In the genomic region with DNA sequence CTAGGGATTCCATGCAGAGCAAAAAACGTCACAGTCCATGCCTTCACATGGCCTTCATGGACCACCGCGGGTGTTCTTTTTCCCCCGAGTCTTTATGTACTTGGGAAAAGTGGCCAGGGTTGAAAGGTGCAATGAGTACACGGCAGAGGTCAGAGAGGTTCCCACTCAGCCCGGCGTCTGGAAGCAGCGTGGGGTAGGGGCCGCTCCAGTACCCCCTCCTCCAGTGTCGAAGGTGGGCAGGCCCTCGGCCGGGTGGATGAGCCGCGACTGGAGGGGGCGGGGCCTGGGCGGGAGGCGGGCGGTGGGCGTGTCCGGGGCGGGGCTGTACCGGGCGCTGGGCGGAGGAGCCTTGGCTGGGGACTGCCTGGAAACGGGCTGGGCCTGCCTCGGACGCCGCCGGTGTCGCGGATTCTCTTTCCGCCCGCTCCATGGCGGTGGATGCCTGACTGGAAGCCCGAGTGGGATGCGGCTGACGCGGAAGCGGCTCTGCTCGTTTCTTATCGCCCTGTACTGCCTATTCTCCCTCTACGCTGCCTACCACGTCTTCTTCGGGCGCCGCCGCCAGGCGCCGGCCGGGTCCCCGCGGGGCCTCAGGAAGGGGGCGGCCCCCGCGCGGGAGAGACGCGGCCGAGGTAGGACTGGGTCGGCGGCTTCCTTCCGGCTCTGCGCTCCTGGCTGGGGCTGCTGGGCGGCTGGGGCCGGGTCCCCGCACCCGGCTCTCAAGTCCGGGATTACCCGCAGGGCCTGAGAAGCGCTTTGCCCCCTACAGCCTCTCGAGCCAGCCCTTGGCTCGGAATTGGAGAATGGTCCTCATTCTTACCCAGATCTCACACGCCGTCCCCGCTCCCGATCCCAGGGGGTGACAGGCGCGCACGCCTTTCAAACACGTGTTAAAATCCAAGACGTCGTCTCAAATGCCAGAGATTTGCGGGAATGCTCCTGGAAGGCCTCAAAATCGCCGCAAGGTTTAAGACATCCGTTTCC, we compare ENCODE assay signal across 8 cellular contexts. TPM values are rescaled to one million over a fixed set of nuclear protein-coding genes. Genes with fewer than 3 reads are reported as not detected.
A peak's percentile ranks its signal among the peaks of the same experiment; 100 is the strongest.
DNase-seq lines count a peak whose midpoint lies in the region; ATAC-seq and TF ChIP-seq lines count a peak whose summit lies in the region.

A gene with protein sequence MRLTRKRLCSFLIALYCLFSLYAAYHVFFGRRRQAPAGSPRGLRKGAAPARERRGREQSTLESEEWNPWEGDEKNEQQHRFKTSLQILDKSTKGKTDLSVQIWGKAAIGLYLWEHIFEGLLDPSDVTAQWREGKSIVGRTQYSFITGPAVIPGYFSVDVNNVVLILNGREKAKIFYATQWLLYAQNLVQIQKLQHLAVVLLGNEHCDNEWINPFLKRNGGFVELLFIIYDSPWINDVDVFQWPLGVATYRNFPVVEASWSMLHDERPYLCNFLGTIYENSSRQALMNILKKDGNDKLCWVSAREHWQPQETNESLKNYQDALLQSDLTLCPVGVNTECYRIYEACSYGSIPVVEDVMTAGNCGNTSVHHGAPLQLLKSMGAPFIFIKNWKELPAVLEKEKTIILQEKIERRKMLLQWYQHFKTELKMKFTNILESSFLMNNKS (plus strand): TSS at position 412 of the 984 bp plus-strand sequence. CDS start 52 bp downstream, at position 464.

- peak; percentile 92 for ATAC-seq in GM19372 (IDR thresholded peaks at IDR 0.05; ENCODE audit: low read depth, unreplicated experiment)
- peak; percentile 90 for ATAC-seq in HG03521 (IDR thresholded peaks at IDR 0.05; ENCODE audit: unreplicated experiment)
- ATAC-seq in right lobe of liver = peak; percentile 99 to 100 (median 99)

- peak within 1 kb of the TSS; percentile 93 for H3K4me3 Mint-ChIP-seq in activated CD4-positive, alpha-beta memory T cell treated with anti-CD3 and anti-CD28 coated beads for 36 hours

- DNase-seq in CD1c-positive myeloid dendritic cell (ENCODE audit: extremely low spot score) (peak; percentile 83), NCI-H82 (lab: John Stamatoyannopoulos, UW) (peak; percentile 88), dermis microvascular lymphatic vessel endothelial cell (ENCODE audit: low read depth in 2 of 2) (peak; percentile 36 to 78), right lobe of liver (peak; percentile 89 to 92 (median 92))
- DNase-seq in activated CD4-positive, alpha-beta memory T cell treated with anti-CD3 and anti-CD28 coated beads for 36 hours = peak; percentile 90
- peak; percentile 79 to 82 for DNase-seq in stimulated activated CD4-positive, alpha-beta T cell treated with anti-CD3 and anti-CD28 coated beads, Interleukin-4, amount 100 ng/mL, for 48 hours (ENCODE audit: low read depth in 2 of 2)

- peaks cover 10% of the 10 kb centered on the region for H3K4me1 Mint-ChIP-seq in activated CD4-positive, alpha-beta memory T cell treated with anti-CD3 and anti-CD28 coated beads for 36 hours (ENCODE audit: low read depth)

- TF ChIP-seq CTCF in right lobe of liver (IDR thresholded peaks at IDR 0.05) = no peak

- peak; percentile 84 for TF ChIP-seq POLR2A in right lobe of liver (IDR thresholded peaks at IDR 0.05)

- no peaks in the 10 kb centered on the region for H3K9me3 ChIP-seq in right lobe of liver

- WGBS in right lobe of liver (ENCODE audit: insufficient coverage, low coverage, low lambda C conversion rate, missing lambda C conversion rate) = under 1% methylated on average over 22 of the region's 86 CpGs

- peak within 1 kb of the TSS; percentile 54 to 82 (median 79) for H3K27ac ChIP-seq in right lobe of liver

- H3K4me1 ChIP-seq in right lobe of liver = peaks cover 0 to 9% (median 3%) of the 10 kb centered on the region in 4 donors

- peaks cover 26% of the 10 kb centered on the region for H3K36me3 Mint-ChIP-seq in activated CD4-positive, alpha-beta memory T cell treated with anti-CD3 and anti-CD28 coated beads for 36 hours

- intact Hi-C loops in activated CD4-positive, alpha-beta memory T cell treated with anti-CD3 and anti-CD28 coated beads for 36 hours (cut with micrococcal nuclease) = loop anchor here (1.0 to 5.0 kb wide), 4 partner anchors 65 to 625 kb away; a partner anchor contains a TSS
- intact Hi-C loops in right lobe of liver (cut with DNase I) = no loop called here

- H3K4me3 ChIP-seq in right lobe of liver = peak within 1 kb of the TSS; percentile 77 to 96 (median 84)

- peaks cover 0 to 2% (median 0%) of the 10 kb centered on the region in 4 donors for H3K36me3 ChIP-seq in right lobe of liver

- H3K27ac Mint-ChIP-seq in activated CD4-positive, alpha-beta memory T cell treated with anti-CD3 and anti-CD28 coated beads for 36 hours = peak within 1 kb of the TSS; percentile 88

- no peaks in the 10 kb centered on the region for H3K9me3 Mint-ChIP-seq in activated CD4-positive, alpha-beta memory T cell treated with anti-CD3 and anti-CD28 coated beads for 36 hours

- CTCF ChIA-PET in activated CD4-positive, alpha-beta memory T cell treated with anti-CD3 and anti-CD28 coated beads for 36 hours (lab: Charles Lee) = no interaction called here

- H3K27me3 ChIP-seq in right lobe of liver = no peaks in the 10 kb centered on the region

- POLR2A ChIA-PET in activated CD4-positive, alpha-beta memory T cell treated with anti-CD3 and anti-CD28 coated beads for 36 hours (lab: Charles Lee) = no interaction called here

- no peaks in the 10 kb centered on the region for H3K27me3 Mint-ChIP-seq in activated CD4-positive, alpha-beta memory T cell treated with anti-CD3 and anti-CD28 coated beads for 36 hours

RNA-seq across cellular contexts. Expression of the gene that starts here (rescaled TPM):
- total RNA-seq in activated CD4-positive, alpha-beta memory T cell treated with anti-CD3 and anti-CD28 coated beads for 36 hours = 10 to 100 TPM; 14.0 to 14.3 TPM
- total RNA-seq in dermis microvascular lymphatic vessel endothelial cell (7.3 and 9.1 TPM in 2 replicates), right lobe of liver (10 to 100 TPM in 4 of 6 experiments, 1 to 10 TPM in 2; 8.8 to 10.9 (median 10.3) TPM)

Comparison
In these comparisons a context has a peak if more than half of its experiments do, and no peak if none do; other contexts are left out.
1. Peak in every context shown above with its lines: DNase-seq, ATAC-seq, H3K4me3 ChIP-seq and H3K27ac ChIP-seq.